Comparison of ENCODE assay signal across 8 cellular contexts in the genomic region with DNA sequence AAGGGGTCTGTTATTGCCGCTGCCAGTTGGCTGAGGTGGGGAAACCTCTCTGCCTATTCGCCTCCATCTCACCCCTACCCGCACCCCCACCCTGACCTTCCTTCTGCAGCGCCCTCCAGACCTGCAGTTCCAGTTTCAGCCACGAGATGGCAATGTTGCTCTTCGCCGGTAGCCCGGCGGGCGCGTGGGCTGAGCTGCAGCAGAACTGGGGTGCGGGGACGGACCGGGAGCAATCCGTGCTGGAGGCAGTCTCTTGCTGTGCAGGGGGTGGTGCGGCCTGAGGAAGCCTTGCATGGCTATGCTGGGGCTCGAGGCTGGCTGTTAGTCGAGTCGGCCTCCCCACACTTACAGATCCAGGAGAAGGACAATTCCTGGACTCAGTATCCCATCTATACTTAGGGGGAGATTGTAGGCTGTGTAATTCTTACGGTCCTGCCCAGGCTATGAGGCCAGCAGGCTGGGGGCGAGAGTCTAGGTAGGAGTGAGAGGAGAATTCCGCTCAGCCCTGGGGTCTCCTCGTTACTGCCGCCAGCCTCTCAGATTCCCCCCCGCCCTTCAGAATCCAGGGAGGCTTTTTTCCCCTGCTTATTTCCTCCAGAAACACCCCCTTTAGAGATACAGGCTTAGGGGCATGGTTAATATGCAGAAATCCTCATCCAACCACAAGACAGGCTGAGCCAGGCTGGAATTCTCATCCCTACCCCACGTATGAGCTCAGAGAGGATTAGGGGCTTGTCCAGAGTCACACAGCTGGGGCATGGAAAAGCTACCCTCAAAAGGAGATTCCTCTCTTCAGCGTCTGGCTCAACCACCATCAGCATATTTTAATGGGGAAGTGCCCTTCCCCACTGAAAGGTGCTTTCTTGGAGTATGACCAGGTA. TPM values are rescaled to one million over a fixed set of nuclear protein-coding genes. Genes with fewer than 3 reads are reported as not detected.
DNase-seq lines count a peak whose midpoint lies in the region; ATAC-seq, FAIRE-seq and TF ChIP-seq lines count a peak whose summit lies in the region.

No MANE protein-coding gene starts in this region.

- DNase-seq in D721Med (ENCODE audit: insufficient read length, low spot score) (peak; percentile 77), HUDEP-2 (lab: John Stamatoyannopoulos, UW; ENCODE audit: unreplicated experiment in 76 of 76) (peak in 63 of 76 experiments; percentile 4 to 83 (median 50)), foreskin fibroblast (peak; percentile 70 to 92), occipital lobe (lab: John Stamatoyannopoulos, UW) (peak; percentile 88)
- peak; percentile 68 for DNase-seq in activated T-helper 1 cell treated with anti-CD3 and anti-CD28 coated beads, Interleukin-12 subunit alpha, Interleukin-12 subunit beta, Interleukin-2, Interleukin-4 antibody, amounts not matched to agents 30 ng/mL and 10 ng/mL and 1 ng/mL, durations not matched to agents 14 hours and 24 hours and 36 hours (ENCODE audit: low spot score)

- ATAC-seq in GM21360 (IDR thresholded peaks at IDR 0.05; ENCODE audit: unreplicated experiment), result peak; percentile 62

- intact Hi-C loops in activated T-helper 1 cell treated with anti-CD3 and anti-CD28 coated beads, Interleukin-12 subunit alpha, Interleukin-12 subunit beta, Interleukin-2, Interleukin-4 antibody, amounts not matched to agents 30 ng/mL and 10 ng/mL and 1 ng/mL, durations not matched to agents 14 hours and 24 hours and 36 hours (cut with micrococcal nuclease), result loop anchor here (5.0 to 10.0 kb wide), 2 partner anchors 161 to 1564 kb away; no protein-coding TSS in a partner anchor

- peak overlapping the region; percentile 20 for H3K27ac ChIP-seq in temporal lobe (ENCODE audit: low read depth, low read length)

- H3K9me3 Mint-ChIP-seq in activated T-helper 1 cell treated with anti-CD3 and anti-CD28 coated beads, Interleukin-12 subunit alpha, Interleukin-12 subunit beta, Interleukin-2, Interleukin-4 antibody, amounts not matched to agents 30 ng/mL and 10 ng/mL and 1 ng/mL, durations not matched to agents 14 hours and 24 hours and 36 hours, result no peaks in the 10 kb centered on the region

- H3K27ac Mint-ChIP-seq in activated T-helper 1 cell treated with anti-CD3 and anti-CD28 coated beads, Interleukin-12 subunit alpha, Interleukin-12 subunit beta, Interleukin-2, Interleukin-4 antibody, amounts not matched to agents 30 ng/mL and 10 ng/mL and 1 ng/mL, durations not matched to agents 14 hours and 24 hours and 36 hours, result no peak overlapping the region

- no peaks in the 10 kb centered on the region for H3K36me3 Mint-ChIP-seq in activated T-helper 1 cell treated with anti-CD3 and anti-CD28 coated beads, Interleukin-12 subunit alpha, Interleukin-12 subunit beta, Interleukin-2, Interleukin-4 antibody, amounts not matched to agents 30 ng/mL and 10 ng/mL and 1 ng/mL, durations not matched to agents 14 hours and 24 hours and 36 hours (ENCODE audit: low read depth)

- FAIRE-seq in D721Med (lab: Jason Lieb, UNC), result no peak

- TF ChIP-seq CTCF in D721Med (IDR thresholded peaks at IDR 0.05; ENCODE audit: insufficient read depth, missing control alignments) (peak; percentile 96), foreskin fibroblast (IDR thresholded peaks at IDR 0.05; ENCODE audit: low read depth, low read length) (peak; percentile 97)

- H3K27me3 Mint-ChIP-seq in activated T-helper 1 cell treated with anti-CD3 and anti-CD28 coated beads, Interleukin-12 subunit alpha, Interleukin-12 subunit beta, Interleukin-2, Interleukin-4 antibody, amounts not matched to agents 30 ng/mL and 10 ng/mL and 1 ng/mL, durations not matched to agents 14 hours and 24 hours and 36 hours (ENCODE audit: insufficient read depth), result peaks cover 32% of the 10 kb centered on the region

- H3K4me3 Mint-ChIP-seq in activated T-helper 1 cell treated with anti-CD3 and anti-CD28 coated beads, Interleukin-12 subunit alpha, Interleukin-12 subunit beta, Interleukin-2, Interleukin-4 antibody, amounts not matched to agents 30 ng/mL and 10 ng/mL and 1 ng/mL, durations not matched to agents 14 hours and 24 hours and 36 hours, result no peak overlapping the region

- H3K4me3 ChIP-seq in foreskin fibroblast (ENCODE audit: low read depth in 1 of 2, low read length in 2 of 2), result no peak overlapping the region

- H3K4me1 Mint-ChIP-seq in activated T-helper 1 cell treated with anti-CD3 and anti-CD28 coated beads, Interleukin-12 subunit alpha, Interleukin-12 subunit beta, Interleukin-2, Interleukin-4 antibody, amounts not matched to agents 30 ng/mL and 10 ng/mL and 1 ng/mL, durations not matched to agents 14 hours and 24 hours and 36 hours (ENCODE audit: low read depth), result peaks cover 6% of the 10 kb centered on the region

TF ChIP-seq in PFSK-1, 5 proteins besides CTCF, POLR2A, EP300 and RAD21:
- TF ChIP-seq, protein P1, sequence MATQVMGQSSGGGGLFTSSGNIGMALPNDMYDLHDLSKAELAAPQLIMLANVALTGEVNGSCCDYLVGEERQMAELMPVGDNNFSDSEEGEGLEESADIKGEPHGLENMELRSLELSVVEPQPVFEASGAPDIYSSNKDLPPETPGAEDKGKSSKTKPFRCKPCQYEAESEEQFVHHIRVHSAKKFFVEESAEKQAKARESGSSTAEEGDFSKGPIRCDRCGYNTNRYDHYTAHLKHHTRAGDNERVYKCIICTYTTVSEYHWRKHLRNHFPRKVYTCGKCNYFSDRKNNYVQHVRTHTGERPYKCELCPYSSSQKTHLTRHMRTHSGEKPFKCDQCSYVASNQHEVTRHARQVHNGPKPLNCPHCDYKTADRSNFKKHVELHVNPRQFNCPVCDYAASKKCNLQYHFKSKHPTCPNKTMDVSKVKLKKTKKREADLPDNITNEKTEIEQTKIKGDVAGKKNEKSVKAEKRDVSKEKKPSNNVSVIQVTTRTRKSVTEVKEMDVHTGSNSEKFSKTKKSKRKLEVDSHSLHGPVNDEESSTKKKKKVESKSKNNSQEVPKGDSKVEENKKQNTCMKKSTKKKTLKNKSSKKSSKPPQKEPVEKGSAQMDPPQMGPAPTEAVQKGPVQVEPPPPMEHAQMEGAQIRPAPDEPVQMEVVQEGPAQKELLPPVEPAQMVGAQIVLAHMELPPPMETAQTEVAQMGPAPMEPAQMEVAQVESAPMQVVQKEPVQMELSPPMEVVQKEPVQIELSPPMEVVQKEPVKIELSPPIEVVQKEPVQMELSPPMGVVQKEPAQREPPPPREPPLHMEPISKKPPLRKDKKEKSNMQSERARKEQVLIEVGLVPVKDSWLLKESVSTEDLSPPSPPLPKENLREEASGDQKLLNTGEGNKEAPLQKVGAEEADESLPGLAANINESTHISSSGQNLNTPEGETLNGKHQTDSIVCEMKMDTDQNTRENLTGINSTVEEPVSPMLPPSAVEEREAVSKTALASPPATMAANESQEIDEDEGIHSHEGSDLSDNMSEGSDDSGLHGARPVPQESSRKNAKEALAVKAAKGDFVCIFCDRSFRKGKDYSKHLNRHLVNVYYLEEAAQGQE (IDR thresholded peaks at IDR 0.05; ENCODE audit: insufficient read depth in 1 of 2, low read depth in 2 of 2, low read length in 2 of 2), result no peak
- TF ChIP-seq FOXP2 (optimal IDR thresholded peaks at IDR 0.05; ENCODE audit: borderline replicate concordance, extremely low read depth, extremely low read length, insufficient read depth), result peak; percentile 19

RNA-seq across cellular contexts. Expression of gene TMEM132B, which starts 2.8 kb away (rescaled TPM):
- polyA plus RNA-seq in PFSK-1 (2012; ENCODE audit: insufficient read length, low read depth), result not detected
- total RNA-seq in activated T-helper 1 cell treated with anti-CD3 and anti-CD28 coated beads, Interleukin-12 subunit alpha, Interleukin-12 subunit beta, Interleukin-2, Interleukin-4 antibody, amounts not matched to agents 30 ng/mL and 10 ng/mL and 1 ng/mL, durations not matched to agents 14 hours and 24 hours and 36 hours, result not detected in 2 replicates
- total RNA-seq in occipital lobe (102 TPM), temporal lobe (58.0 TPM)

Comparison
In these comparisons a context has a peak if more than half of its experiments do, and no peak if none do; other contexts are left out.
1. RNA of gene TMEM132B, which starts 2.8 kb away (total RNA-seq): 102 TPM in occipital lobe (single experiment) and 58.0 TPM in temporal lobe (single experiment); not detected in activated T-helper 1 cell treated with anti-CD3 and anti-CD28 coated beads, Interleukin-12 subunit alpha, Interleukin-12 subunit beta, Interleukin-2, Interleukin-4 antibody, amounts not matched to agents 30 ng/mL and 10 ng/mL and 1 ng/mL, durations not matched to agents 14 hours and 24 hours and 36 hours; every median in the first group is over 10 times any median in the second.
2. Peak in every context shown above with its lines, with median percentiles within 50 percentile points of each other: DNase-seq.